1 cellular context compared by ENCODE assay signal in the genomic region with DNA sequence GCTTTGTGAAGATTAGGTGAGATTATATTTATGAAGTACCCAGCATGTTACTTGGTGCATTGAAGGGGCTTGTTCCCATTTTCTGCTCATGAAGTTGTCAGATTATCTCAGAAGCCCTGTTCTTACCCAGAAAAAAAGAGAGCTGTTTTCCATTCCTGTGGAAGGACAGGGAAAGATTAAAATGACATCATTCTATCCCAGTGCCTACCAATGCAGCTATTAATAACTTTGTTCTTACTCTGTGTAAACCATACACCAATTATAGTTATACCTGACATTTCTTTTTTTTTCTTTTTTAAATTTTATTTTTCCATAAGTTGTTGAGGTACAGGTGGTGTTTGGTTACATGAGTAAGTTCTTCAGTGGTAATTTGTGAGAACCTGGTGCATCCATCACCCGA.
TF ChIP-seq lines count a peak whose summit lies in the region.

No MANE protein-coding gene starts in this region.

TF ChIP-seq in SK-N-SH, 30 proteins besides CTCF, POLR2A, EP300 and RAD21 (continued from another document):
- TF ChIP-seq, protein P1, sequence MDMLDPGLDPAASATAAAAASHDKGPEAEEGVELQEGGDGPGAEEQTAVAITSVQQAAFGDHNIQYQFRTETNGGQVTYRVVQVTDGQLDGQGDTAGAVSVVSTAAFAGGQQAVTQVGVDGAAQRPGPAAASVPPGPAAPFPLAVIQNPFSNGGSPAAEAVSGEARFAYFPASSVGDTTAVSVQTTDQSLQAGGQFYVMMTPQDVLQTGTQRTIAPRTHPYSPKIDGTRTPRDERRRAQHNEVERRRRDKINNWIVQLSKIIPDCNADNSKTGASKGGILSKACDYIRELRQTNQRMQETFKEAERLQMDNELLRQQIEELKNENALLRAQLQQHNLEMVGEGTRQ (IDR thresholded peaks at IDR 0.05; ENCODE audit: borderline replicate concordance, low read depth, low read length) = no peak
- TF ChIP-seq, protein P2, sequence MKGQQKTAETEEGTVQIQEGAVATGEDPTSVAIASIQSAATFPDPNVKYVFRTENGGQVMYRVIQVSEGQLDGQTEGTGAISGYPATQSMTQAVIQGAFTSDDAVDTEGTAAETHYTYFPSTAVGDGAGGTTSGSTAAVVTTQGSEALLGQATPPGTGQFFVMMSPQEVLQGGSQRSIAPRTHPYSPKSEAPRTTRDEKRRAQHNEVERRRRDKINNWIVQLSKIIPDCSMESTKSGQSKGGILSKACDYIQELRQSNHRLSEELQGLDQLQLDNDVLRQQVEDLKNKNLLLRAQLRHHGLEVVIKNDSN (IDR thresholded peaks at IDR 0.05; ENCODE audit: borderline replicate concordance, low read depth) = no peak
- TF ChIP-seq YY1 (IDR thresholded peaks at IDR 0.05; ENCODE audit: low read depth) (no peak), RFX5 (IDR thresholded peaks at IDR 0.05; ENCODE audit: low read length) (no peak), SMC3 (IDR thresholded peaks at IDR 0.05; ENCODE audit: low read depth, low read length) (no peak), NFIC (IDR thresholded peaks at IDR 0.05; ENCODE audit: borderline replicate concordance) (no peak), GATA2 (CRISPR knock-in tag; IDR thresholded peaks at IDR 0.05) (no peak), GABPA (IDR thresholded peaks at IDR 0.05; ENCODE audit: low read depth) (no peak), RXRA (IDR thresholded peaks at IDR 0.05; ENCODE audit: borderline replicate concordance, low read depth) (no peak), SIN3A (IDR thresholded peaks at IDR 0.05; ENCODE audit: borderline replicate concordance, low read depth, low read length) (no peak), NRF1 (IDR thresholded peaks at IDR 0.05; ENCODE audit: low read depth, low read length) (no peak), FOXM1 (IDR thresholded peaks at IDR 0.05; ENCODE audit: low read depth) (no peak)
- TF ChIP-seq, protein P3, sequence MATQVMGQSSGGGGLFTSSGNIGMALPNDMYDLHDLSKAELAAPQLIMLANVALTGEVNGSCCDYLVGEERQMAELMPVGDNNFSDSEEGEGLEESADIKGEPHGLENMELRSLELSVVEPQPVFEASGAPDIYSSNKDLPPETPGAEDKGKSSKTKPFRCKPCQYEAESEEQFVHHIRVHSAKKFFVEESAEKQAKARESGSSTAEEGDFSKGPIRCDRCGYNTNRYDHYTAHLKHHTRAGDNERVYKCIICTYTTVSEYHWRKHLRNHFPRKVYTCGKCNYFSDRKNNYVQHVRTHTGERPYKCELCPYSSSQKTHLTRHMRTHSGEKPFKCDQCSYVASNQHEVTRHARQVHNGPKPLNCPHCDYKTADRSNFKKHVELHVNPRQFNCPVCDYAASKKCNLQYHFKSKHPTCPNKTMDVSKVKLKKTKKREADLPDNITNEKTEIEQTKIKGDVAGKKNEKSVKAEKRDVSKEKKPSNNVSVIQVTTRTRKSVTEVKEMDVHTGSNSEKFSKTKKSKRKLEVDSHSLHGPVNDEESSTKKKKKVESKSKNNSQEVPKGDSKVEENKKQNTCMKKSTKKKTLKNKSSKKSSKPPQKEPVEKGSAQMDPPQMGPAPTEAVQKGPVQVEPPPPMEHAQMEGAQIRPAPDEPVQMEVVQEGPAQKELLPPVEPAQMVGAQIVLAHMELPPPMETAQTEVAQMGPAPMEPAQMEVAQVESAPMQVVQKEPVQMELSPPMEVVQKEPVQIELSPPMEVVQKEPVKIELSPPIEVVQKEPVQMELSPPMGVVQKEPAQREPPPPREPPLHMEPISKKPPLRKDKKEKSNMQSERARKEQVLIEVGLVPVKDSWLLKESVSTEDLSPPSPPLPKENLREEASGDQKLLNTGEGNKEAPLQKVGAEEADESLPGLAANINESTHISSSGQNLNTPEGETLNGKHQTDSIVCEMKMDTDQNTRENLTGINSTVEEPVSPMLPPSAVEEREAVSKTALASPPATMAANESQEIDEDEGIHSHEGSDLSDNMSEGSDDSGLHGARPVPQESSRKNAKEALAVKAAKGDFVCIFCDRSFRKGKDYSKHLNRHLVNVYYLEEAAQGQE (IDR thresholded peaks at IDR 0.05; ENCODE audit: low read depth, low read length) = no peak
- TF ChIP-seq, protein P4, sequence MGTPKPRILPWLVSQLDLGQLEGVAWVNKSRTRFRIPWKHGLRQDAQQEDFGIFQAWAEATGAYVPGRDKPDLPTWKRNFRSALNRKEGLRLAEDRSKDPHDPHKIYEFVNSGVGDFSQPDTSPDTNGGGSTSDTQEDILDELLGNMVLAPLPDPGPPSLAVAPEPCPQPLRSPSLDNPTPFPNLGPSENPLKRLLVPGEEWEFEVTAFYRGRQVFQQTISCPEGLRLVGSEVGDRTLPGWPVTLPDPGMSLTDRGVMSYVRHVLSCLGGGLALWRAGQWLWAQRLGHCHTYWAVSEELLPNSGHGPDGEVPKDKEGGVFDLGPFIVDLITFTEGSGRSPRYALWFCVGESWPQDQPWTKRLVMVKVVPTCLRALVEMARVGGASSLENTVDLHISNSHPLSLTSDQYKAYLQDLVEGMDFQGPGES (IDR thresholded peaks at IDR 0.05; ENCODE audit: low read depth, low read length) = no peak
- TF ChIP-seq, protein P5, sequence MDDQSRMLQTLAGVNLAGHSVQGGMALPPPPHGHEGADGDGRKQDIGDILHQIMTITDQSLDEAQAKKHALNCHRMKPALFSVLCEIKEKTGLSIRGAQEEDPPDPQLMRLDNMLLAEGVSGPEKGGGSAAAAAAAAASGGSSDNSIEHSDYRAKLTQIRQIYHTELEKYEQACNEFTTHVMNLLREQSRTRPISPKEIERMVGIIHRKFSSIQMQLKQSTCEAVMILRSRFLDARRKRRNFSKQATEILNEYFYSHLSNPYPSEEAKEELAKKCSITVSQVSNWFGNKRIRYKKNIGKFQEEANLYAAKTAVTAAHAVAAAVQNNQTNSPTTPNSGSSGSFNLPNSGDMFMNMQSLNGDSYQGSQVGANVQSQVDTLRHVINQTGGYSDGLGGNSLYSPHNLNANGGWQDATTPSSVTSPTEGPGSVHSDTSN (IDR thresholded peaks at IDR 0.05) = no peak
